Comparison of ENCODE assay signal across 1 cellular context in the genomic region with DNA sequence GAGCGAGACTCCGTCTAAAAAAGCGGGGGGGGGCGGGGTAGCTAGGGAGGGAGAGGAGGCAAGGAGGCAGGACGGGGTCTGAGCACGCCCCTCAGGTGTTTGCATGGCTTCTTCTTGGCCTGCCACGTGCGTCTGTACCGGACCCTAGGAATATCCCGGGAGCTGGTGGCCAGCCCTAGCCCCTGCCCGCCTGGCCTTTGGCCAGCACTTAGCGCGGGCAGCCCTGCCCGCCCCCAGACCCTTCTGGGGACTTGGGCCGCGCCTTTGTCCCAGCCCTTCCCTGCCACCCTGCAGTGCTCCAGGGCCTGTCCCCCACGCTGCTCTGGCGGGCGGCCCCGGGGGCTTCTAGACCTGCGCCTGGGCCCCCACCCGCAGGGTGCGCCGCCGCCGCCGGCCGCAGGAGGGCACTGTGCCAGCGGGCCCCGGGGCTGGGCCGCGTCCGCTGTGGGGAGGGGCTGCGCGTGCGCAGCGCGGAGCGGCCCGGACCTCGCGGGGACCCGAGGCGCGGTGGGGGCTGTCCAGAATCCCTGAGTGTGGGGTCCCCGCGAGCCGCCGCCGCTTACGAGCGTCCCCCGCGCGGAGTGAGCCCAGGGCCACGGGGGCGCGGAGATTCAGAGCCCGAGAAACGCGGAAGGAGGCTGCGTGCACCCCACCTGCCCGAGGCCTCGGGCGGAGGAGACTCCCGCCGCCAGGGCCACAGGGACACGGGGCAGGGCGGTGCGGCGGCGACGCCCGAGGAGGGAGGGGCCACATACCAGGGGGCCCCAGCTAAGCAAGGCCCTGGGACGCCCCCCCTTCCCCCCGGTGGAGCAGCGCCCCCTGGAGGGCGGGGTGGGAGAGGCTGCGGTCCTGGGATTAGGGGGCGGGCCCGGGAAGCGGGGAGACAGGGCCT.
TF ChIP-seq lines count a peak whose summit lies in the region.

No MANE protein-coding gene starts in this region.

TF ChIP-seq in IMR-90, 13 proteins besides CTCF, POLR2A, EP300 and RAD21:
- TF ChIP-seq SMC3 (IDR thresholded peaks at IDR 0.05; ENCODE audit: low read depth, low read length) (peak; percentile 34), RFX5 (IDR thresholded peaks at IDR 0.05; ENCODE audit: low read depth, low read length) (no peak), MAZ (IDR thresholded peaks at IDR 0.05; ENCODE audit: borderline replicate concordance, low read depth, low read length) (peak; percentile 77)
